ENCODE assay signal across 2 cellular contexts in the genomic region with DNA sequence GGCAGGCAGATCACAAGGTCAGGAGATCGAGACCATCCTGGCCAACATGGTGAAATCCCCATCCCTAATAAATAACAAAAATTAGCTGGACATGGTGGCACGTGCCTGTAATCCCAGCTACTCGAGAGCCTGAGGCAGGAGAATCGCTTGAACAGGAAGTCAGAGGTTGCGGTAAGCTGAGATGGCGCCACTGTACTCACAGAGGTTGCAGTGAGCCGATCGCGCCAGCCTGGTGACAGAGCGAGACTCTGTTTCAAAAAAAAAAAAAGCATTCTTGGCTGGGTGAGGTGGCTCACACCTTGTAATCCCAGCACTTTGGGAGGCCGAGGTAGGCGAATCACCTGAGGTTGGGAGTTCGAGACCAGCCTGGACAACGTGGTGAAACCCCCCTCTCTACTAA.
TF ChIP-seq lines count a peak whose summit lies in the region.

No MANE protein-coding gene starts in this region.

TF ChIP-seq in WTC11, 78 proteins besides CTCF, POLR2A, EP300 and RAD21:
- TF ChIP-seq EMX1 (CRISPR knock-in tag; IDR thresholded peaks at IDR 0.05) (peak; percentile 90; the same call in 1 of the 2 replicates), PRRX2 (CRISPR knock-in tag; IDR thresholded peaks at IDR 0.05) (0 out of 2 replicates have a peak, but pooled peaks have one; percentile 36)
- TF ChIP-seq, protein P1, sequence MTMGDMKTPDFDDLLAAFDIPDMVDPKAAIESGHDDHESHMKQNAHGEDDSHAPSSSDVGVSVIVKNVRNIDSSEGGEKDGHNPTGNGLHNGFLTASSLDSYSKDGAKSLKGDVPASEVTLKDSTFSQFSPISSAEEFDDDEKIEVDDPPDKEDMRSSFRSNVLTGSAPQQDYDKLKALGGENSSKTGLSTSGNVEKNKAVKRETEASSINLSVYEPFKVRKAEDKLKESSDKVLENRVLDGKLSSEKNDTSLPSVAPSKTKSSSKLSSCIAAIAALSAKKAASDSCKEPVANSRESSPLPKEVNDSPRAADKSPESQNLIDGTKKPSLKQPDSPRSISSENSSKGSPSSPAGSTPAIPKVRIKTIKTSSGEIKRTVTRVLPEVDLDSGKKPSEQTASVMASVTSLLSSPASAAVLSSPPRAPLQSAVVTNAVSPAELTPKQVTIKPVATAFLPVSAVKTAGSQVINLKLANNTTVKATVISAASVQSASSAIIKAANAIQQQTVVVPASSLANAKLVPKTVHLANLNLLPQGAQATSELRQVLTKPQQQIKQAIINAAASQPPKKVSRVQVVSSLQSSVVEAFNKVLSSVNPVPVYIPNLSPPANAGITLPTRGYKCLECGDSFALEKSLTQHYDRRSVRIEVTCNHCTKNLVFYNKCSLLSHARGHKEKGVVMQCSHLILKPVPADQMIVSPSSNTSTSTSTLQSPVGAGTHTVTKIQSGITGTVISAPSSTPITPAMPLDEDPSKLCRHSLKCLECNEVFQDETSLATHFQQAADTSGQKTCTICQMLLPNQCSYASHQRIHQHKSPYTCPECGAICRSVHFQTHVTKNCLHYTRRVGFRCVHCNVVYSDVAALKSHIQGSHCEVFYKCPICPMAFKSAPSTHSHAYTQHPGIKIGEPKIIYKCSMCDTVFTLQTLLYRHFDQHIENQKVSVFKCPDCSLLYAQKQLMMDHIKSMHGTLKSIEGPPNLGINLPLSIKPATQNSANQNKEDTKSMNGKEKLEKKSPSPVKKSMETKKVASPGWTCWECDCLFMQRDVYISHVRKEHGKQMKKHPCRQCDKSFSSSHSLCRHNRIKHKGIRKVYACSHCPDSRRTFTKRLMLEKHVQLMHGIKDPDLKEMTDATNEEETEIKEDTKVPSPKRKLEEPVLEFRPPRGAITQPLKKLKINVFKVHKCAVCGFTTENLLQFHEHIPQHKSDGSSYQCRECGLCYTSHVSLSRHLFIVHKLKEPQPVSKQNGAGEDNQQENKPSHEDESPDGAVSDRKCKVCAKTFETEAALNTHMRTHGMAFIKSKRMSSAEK (CRISPR knock-in tag; IDR thresholded peaks at IDR 0.05; ENCODE audit: borderline replicate concordance), result 0 out of 2 replicates have a peak, but pooled peaks have one; percentile 34
- TF ChIP-seq, protein P2, sequence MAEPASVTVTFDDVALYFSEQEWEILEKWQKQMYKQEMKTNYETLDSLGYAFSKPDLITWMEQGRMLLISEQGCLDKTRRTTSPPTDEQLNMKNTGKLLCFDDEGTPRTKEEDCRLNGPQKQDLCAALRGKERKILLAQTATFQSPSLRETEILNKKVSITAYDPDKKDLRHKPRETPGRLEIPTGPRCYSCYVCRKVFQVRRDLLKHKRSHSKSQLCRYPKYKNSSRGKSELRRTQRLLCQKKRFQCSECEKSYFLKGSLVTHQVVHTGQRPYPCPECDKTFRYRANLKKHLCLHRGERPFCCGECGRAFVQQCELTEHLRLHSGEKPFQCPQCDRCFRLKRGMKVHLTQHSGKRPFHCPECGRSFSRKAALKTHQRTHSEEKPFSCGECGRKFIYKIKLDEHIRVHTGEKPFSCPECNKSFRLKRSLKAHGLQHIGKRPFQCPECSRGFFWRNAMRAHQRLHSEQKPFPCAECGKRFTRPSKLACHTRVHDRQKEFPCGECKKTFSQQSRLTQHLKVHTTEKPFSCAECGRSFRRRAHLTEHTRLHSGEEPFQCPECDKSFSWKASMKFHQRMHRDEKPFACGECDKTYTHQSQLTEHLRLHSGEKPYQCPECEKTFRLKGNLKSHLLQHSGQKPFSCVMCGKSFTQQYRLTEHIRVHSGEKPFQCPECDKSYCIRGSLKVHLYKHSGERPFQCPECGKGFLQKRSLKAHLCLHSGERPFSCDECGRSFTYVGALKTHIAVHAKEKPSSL (CRISPR knock-in tag; conservative IDR thresholded peaks at IDR 0.05), result peak; percentile 31; the same call in 1 of the 2 replicates
- TF ChIP-seq, protein P3, sequence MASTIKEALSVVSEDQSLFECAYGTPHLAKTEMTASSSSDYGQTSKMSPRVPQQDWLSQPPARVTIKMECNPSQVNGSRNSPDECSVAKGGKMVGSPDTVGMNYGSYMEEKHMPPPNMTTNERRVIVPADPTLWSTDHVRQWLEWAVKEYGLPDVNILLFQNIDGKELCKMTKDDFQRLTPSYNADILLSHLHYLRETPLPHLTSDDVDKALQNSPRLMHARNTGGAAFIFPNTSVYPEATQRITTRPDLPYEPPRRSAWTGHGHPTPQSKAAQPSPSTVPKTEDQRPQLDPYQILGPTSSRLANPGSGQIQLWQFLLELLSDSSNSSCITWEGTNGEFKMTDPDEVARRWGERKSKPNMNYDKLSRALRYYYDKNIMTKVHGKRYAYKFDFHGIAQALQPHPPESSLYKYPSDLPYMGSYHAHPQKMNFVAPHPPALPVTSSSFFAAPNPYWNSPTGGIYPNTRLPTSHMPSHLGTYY (CRISPR knock-in tag; IDR thresholded peaks at IDR 0.05), result peak; percentile 66; the same call in 1 of the 2 replicates

TF ChIP-seq in K562, 482 proteins besides CTCF, POLR2A, EP300 and RAD21:
- TF ChIP-seq, protein P4, sequence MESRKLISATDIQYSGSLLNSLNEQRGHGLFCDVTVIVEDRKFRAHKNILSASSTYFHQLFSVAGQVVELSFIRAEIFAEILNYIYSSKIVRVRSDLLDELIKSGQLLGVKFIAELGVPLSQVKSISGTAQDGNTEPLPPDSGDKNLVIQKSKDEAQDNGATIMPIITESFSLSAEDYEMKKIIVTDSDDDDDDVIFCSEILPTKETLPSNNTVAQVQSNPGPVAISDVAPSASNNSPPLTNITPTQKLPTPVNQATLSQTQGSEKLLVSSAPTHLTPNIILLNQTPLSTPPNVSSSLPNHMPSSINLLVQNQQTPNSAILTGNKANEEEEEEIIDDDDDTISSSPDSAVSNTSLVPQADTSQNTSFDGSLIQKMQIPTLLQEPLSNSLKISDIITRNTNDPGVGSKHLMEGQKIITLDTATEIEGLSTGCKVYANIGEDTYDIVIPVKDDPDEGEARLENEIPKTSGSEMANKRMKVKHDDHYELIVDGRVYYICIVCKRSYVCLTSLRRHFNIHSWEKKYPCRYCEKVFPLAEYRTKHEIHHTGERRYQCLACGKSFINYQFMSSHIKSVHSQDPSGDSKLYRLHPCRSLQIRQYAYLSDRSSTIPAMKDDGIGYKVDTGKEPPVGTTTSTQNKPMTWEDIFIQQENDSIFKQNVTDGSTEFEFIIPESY (CRISPR knock-in tag; IDR thresholded peaks at IDR 0.05), result peak; percentile 97
- TF ChIP-seq, protein P5, sequence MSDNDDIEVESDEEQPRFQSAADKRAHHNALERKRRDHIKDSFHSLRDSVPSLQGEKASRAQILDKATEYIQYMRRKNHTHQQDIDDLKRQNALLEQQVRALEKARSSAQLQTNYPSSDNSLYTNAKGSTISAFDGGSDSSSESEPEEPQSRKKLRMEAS (CRISPR knock-in tag; IDR thresholded peaks at IDR 0.05), result 0 out of 2 replicates have a peak, but pooled peaks have one; percentile 22
TF ChIP-seq in K562: peak in this region for 2; not testable (repeated sequence) for 480.
